ENCODE assay signal across 9 cellular contexts in genomic region chr5:14440598-14441401, GRCh38.
DNase-seq lines count a peak whose midpoint lies in the region; ATAC-seq and TF ChIP-seq lines count a peak whose summit lies in the region.
"Had no signal": no experiment of that assay in that cellular context is flagged by ENCODE, and none has a peak within 500 bp of the region (broad histone marks: within the 10 kb centered on the region; RNA-seq: fewer than 3 reads in every experiment).

No MANE protein-coding gene starts in this region.

- no peaks in the 10 kb centered on the region for H3K9me3 ChIP-seq in mesodermal cell (ENCODE audit: control insufficient read depth, low read length)
- H3K9me3 ChIP-seq in testis, result no peaks in the 10 kb centered on the region
- H3K9me3 ChIP-seq in PC-9 (ENCODE audit: insufficient read depth, low read depth), result no peaks in the 10 kb centered on the region

- H3F3A ChIP-seq in PC-9 (ENCODE audit: insufficient read depth, low read depth), result peaks cover 4% of the 10 kb centered on the region; the same call in 1 of the 2 replicates

- POLR2A ChIA-PET in PC-9 (lab: Charles Lee; ENCODE audit: unreplicated experiment), result no interaction called here

- no peaks in the 10 kb centered on the region for H3K27me3 ChIP-seq in testis
- no peaks in the 10 kb centered on the region for H3K27me3 ChIP-seq in PC-9 (ENCODE audit: insufficient read depth, low read depth)

- DNase-seq in NCI-H2029 (lab: John Stamatoyannopoulos, UW) (peak; percentile 48), ecto neural progenitor cell (ENCODE audit: low spot score) (peak; percentile 69), testis (peak; percentile 81), PC-9 (no peak)
- DNase-seq in activated effector memory CD4-positive, alpha-beta T cell treated with Interleukin-2 at 50 U/mL for 16 hours, result no peak

- ATAC-seq in GM18511 (IDR thresholded peaks at IDR 0.05; ENCODE audit: unreplicated experiment) (no peak), HG02884 (IDR thresholded peaks at IDR 0.05; ENCODE audit: unreplicated experiment) (no peak)
- ATAC-seq: left colon had no signal

- H3K36me3 ChIP-seq in mesodermal cell (ENCODE audit: control insufficient read depth, insufficient read depth, low read length), result peaks cover 36% of the 10 kb centered on the region
- no peaks in the 10 kb centered on the region for H3K36me3 ChIP-seq in testis (ENCODE audit: low read depth, missing control alignments)
- no peaks in the 10 kb centered on the region for H3K36me3 ChIP-seq in PC-9 (ENCODE audit: low read depth)

- TF ChIP-seq POLR2A in testis (IDR thresholded peaks at IDR 0.05), result peak; percentile 53

- H3K4me3 ChIP-seq in mesodermal cell (ENCODE audit: extremely low read depth, insufficient read depth, low read length, poor library complexity, severe bottlenecking) (no peak overlapping the region), testis (peak overlapping the region; percentile 56 to 60), PC-9 (no peak overlapping the region)

- no peak for TF ChIP-seq CTCF in testis (IDR thresholded peaks at IDR 0.05)
- TF ChIP-seq CTCF in PC-9 (conservative IDR thresholded peaks at IDR 0.05), result no peak

- H2AFZ ChIP-seq in PC-9, result no peak overlapping the region

- H3K9me2 ChIP-seq in PC-9 (ENCODE audit: insufficient read depth), result no peaks in the 10 kb centered on the region

- H3K27ac ChIP-seq in mesodermal cell (ENCODE audit: low read depth, low read length, severe bottlenecking) (peak overlapping the region; percentile 77), testis (peak overlapping the region; percentile 65 to 87), PC-9 (no peak overlapping the region)

- no TSS peak for BruUV-seq in PC-9 (replicated peaks; lab: Mats Ljungman, UMichigan)

- intact Hi-C loops in testis (cut with DNase I; ENCODE audit: low total_unique reads), result no loop called here
- intact Hi-C loops in PC-9 (cut with micrococcal nuclease; ENCODE audit: unreplicated experiment), result no loop called here

- WGBS in mesodermal cell (ENCODE audit: insufficient coverage in 2 of 2), 2 experiments, result 86 to 90% methylated on average over 37 of the region's 40 CpGs
- 32 to 34% methylated on average over 28 to 40 of the region's 40 CpGs for WGBS in testis, 2 donors

- no peak overlapping the region for H3K4me2 ChIP-seq in PC-9

- CTCF ChIA-PET in PC-9 (lab: Charles Lee), result interaction anchor here (0.5 kb wide), 1 partner anchor 16 kb away, joined by 3 read pairs; no protein-coding TSS in a partner anchor

- peaks cover 5% of the 10 kb centered on the region; the same call in 1 of the 2 replicates for H3K79me2 ChIP-seq in PC-9 (ENCODE audit: low read depth)

- H3K4me1 ChIP-seq in mesodermal cell (ENCODE audit: control insufficient read depth, insufficient read depth, low read length, poor library complexity, severe bottlenecking), result peaks cover 42% of the 10 kb centered on the region
- H3K4me1 ChIP-seq in testis, result peaks cover 8% of the 10 kb centered on the region
- H3K4me1 ChIP-seq in PC-9 (replicated peaks; ENCODE audit: insufficient read depth), result 0 out of 2 replicates have a peak, but pooled peaks cover 1% of the 10 kb centered on the region

- peaks cover 8% of the 10 kb centered on the region for H4K20me1 ChIP-seq in PC-9 (ENCODE audit: insufficient read depth)

Comparison
In these comparisons a context has a peak if more than half of its experiments do, and no peak if none do; other contexts are left out.
1. DNase-seq: peak in NCI-H2029 (single experiment), ecto neural progenitor cell (single experiment) and testis (single experiment); none in PC-9 (0 of 2) and activated effector memory CD4-positive, alpha-beta T cell treated with Interleukin-2 at 50 U/mL for 16 hours (single experiment).
2. H3K4me3 ChIP-seq: peak in testis (2 of 2); none in mesodermal cell (single experiment) and PC-9 (single experiment).